ENCODE assay signal across 8 cellular contexts in the genomic region with DNA sequence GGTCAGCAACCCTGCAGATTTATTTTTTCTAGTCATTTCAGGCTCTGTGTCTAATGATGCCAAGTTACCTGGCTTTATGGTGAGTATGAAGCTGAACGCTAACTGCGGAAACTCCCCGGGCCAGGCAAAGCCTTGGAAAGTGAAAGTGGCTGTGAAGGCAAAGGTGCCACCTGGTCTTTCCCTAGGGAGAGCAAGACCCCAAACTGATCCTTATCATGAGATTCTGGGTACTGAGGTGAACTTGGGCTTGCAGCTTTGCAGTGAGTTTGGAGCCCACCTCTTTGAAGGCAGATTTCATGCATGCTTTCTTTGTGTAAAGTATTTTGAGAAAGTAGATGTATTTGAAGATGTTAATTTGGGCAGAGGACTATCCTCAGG.
DNase-seq lines count a peak whose midpoint lies in the region; ATAC-seq and TF ChIP-seq lines count a peak whose summit lies in the region.

No MANE protein-coding gene starts in this region.

- H3K4me1 ChIP-seq in Loucy (ENCODE audit: insufficient read depth, low read length, poor library complexity, severe bottlenecking) (peaks cover 4% of the 10 kb centered on the region), mucosa of stomach (ENCODE audit: control insufficient read depth, insufficient read depth, low read length) (peaks cover 8% of the 10 kb centered on the region), gastrocnemius medialis (peaks cover 0 to 8% of the 10 kb centered on the region in 2 donors), uterus (no peaks in the 10 kb centered on the region)

- H3K9ac ChIP-seq in Loucy (ENCODE audit: low read depth, low read length, poor library complexity, severe bottlenecking) = peak overlapping the region; percentile 11
- H3K9ac ChIP-seq in mucosa of stomach (ENCODE audit: low read length) = peak overlapping the region; percentile 65

- H3K27ac ChIP-seq in gastrocnemius medialis = no peak overlapping the region
- no peak overlapping the region for H3K27ac ChIP-seq in uterus

- H3K27me3 ChIP-seq in Loucy (ENCODE audit: insufficient read depth, low read length, poor library complexity, severe bottlenecking) = no peaks in the 10 kb centered on the region
- H3K27me3 ChIP-seq in mucosa of stomach (ENCODE audit: control insufficient read depth, insufficient read depth, low read length) = peaks cover 3% of the 10 kb centered on the region
- no peaks in the 10 kb centered on the region for H3K27me3 ChIP-seq in gastrocnemius medialis
- H3K27me3 ChIP-seq in uterus = no peaks in the 10 kb centered on the region

- no peaks in the 10 kb centered on the region for H3F3A ChIP-seq in Loucy (ENCODE audit: low read depth)

- no peaks in the 10 kb centered on the region for H3K79me2 ChIP-seq in Loucy (ENCODE audit: insufficient read depth, low read length)

- no peaks in the 10 kb centered on the region for H3K9me3 ChIP-seq in Loucy (ENCODE audit: insufficient read depth, low read depth, low read length)
- no peaks in the 10 kb centered on the region for H3K9me3 ChIP-seq in mucosa of stomach (ENCODE audit: control insufficient read depth, low read length)
- H3K9me3 ChIP-seq in gastrocnemius medialis = no peaks in the 10 kb centered on the region
- no peaks in the 10 kb centered on the region for H3K9me3 ChIP-seq in uterus

- no peak for DNase-seq in GM19240 (ENCODE audit: insufficient read length, low spot score)
- no peak for DNase-seq in cerebellar cortex (ENCODE audit: low spot score)
- no peak for DNase-seq in gastrocnemius medialis
- DNase-seq in uterus = no peak

- intact Hi-C loops in gastrocnemius medialis (cut with DNase I; ENCODE audit: low total_unique reads) (no loop called here), uterus (cut with DNase I; ENCODE audit: low total_unique reads) (no loop called here)

- H2AFZ ChIP-seq in Loucy (ENCODE audit: low read length) = peak overlapping the region; percentile 72

- H3K4me2 ChIP-seq in Loucy (ENCODE audit: low read depth, low read length, poor library complexity, severe bottlenecking) = peak overlapping the region; percentile 32

- no peak overlapping the region for H3K4me3 ChIP-seq in Loucy (ENCODE audit: low read length, poor library complexity, severe bottlenecking)
- peak overlapping the region; percentile 38 for H3K4me3 ChIP-seq in mucosa of stomach (ENCODE audit: low read length)
- no peak overlapping the region for H3K4me3 ChIP-seq in gastrocnemius medialis
- H3K4me3 ChIP-seq in uterus = no peak overlapping the region

- in situ Hi-C loops in gastrocnemius medialis (cut with MboI; ENCODE audit: low sequenced_read_pairs in 4 of 4) = loop anchor here (5.0 to 25.0 kb wide), 4 partner anchors 522 to 535 kb away; a partner anchor contains a TSS

- H3K9me2 ChIP-seq in Loucy (replicated peaks; ENCODE audit: low read depth, low read length) = no peaks in the 10 kb centered on the region

- ATAC-seq in GM18517 (IDR thresholded peaks at IDR 0.05; ENCODE audit: unreplicated experiment) = peak; percentile 22
- peak; percentile 34 for ATAC-seq in GM21528 (IDR thresholded peaks at IDR 0.05; ENCODE audit: low FRiP score, unreplicated experiment)
- ATAC-seq in gastrocnemius medialis = no peak

- no peak for TF ChIP-seq CTCF in Loucy (conservative IDR thresholded peaks at IDR 0.05; ENCODE audit: low read length)
- no peak for TF ChIP-seq CTCF in gastrocnemius medialis (IDR thresholded peaks at IDR 0.05 in 4 of 5, conservative IDR thresholded peaks at IDR 0.05 in 1 of 5)
- no peak for TF ChIP-seq CTCF in uterus (IDR thresholded peaks at IDR 0.05)

- H3K36me3 ChIP-seq in Loucy (ENCODE audit: insufficient read depth, low read length) (no peaks in the 10 kb centered on the region), mucosa of stomach (ENCODE audit: control insufficient read depth, insufficient read depth, low read length) (no peaks in the 10 kb centered on the region), gastrocnemius medialis (no peaks in the 10 kb centered on the region), uterus (no peaks in the 10 kb centered on the region)

- TF ChIP-seq POLR2A in gastrocnemius medialis (IDR thresholded peaks at IDR 0.05) (no peak), uterus (IDR thresholded peaks at IDR 0.05) (no peak)

- H4K20me1 ChIP-seq in Loucy (ENCODE audit: insufficient read depth, low read length, poor library complexity, severe bottlenecking) = no peaks in the 10 kb centered on the region

Comparison
In these comparisons a context has a peak if more than half of its experiments do, and no peak if none do; other contexts are left out.
1. ATAC-seq: peak in GM18517 (single experiment) and GM21528 (single experiment); none in gastrocnemius medialis (0 of 2).